In genomic region chr1:240737761-240738265, GRCh38 we compare ENCODE assay signal across 28 cellular contexts.
"Had no signal": no experiment of that assay in that cellular context is flagged by ENCODE, and none has a peak within 500 bp of the region (broad histone marks: within the 10 kb centered on the region; RNA-seq: fewer than 3 reads in every experiment).

No MANE protein-coding gene starts in this region.

- H3K4me1 ChIP-seq: adrenal gland, ascending aorta, breast epithelium, esophagus squamous epithelium, heart right ventricle, testis had no signal

- H3K4me1 Mint-ChIP-seq: activated B cell treated with CpG ODN at 0.5 μM for 24 hours; central memory CD8-positive, alpha-beta T cell; naive B cell; neural crest cell; stimulated activated naive B cell treated with anti-CD40 and anti-IgM and Interleukin-4, amounts not matched to agents 10 μg/mL and 1 μg/mL and 100 μg/mL, for 72 hours; T-helper 17 cell had no signal

- H3K27me3 Mint-ChIP-seq: activated B cell treated with CpG ODN at 0.5 μM for 24 hours; activated naive CD8-positive, alpha-beta T cell; central memory CD8-positive, alpha-beta T cell; stimulated activated naive B cell treated with anti-CD40 and anti-IgM and Interleukin-4, amounts not matched to agents 10 μg/mL and 1 μg/mL and 100 μg/mL, for 72 hours; T-helper 17 cell had no signal

- H3K9me3 ChIP-seq: adrenal gland, ascending aorta, breast epithelium, esophagus squamous epithelium, mucosa of descending colon, testis had no signal

- H3K36me3 Mint-ChIP-seq: activated naive CD8-positive, alpha-beta T cell; naive B cell; stimulated activated naive B cell treated with anti-CD40 and anti-IgM and Interleukin-4, amounts not matched to agents 10 μg/mL and 1 μg/mL and 100 μg/mL, for 72 hours had no signal

- H3K27ac Mint-ChIP-seq: activated B cell treated with CpG ODN at 0.5 μM for 24 hours; activated naive CD8-positive, alpha-beta T cell; activated T-helper 2 cell treated with anti-CD3 and anti-CD28 coated beads, Interferon-gamma antibody, Interleukin-2, Interleukin-4, amounts not matched to agents 10 μg/mL and 5 μg/mL and 100 μg/mL, durations not matched to agents 14 hours and 24 hours and 36 hours; naive B cell; stimulated activated naive B cell treated with anti-CD40 and anti-IgM and Interleukin-4, amounts not matched to agents 10 μg/mL and 1 μg/mL and 100 μg/mL, for 72 hours; T-helper 17 cell had no signal

- H3K4me3 Mint-ChIP-seq: activated B cell treated with CpG ODN at 0.5 μM for 24 hours; activated naive CD8-positive, alpha-beta T cell; activated T-cell treated with anti-CD3 and anti-CD28 coated beads, Interleukin-2, amount 50 U/mL, for 4 hours; central memory CD8-positive, alpha-beta T cell; naive B cell; neural crest cell; stimulated activated naive B cell treated with anti-CD40 and anti-IgM and Interleukin-4, amounts not matched to agents 10 μg/mL and 1 μg/mL and 100 μg/mL, for 72 hours; T-helper 17 cell had no signal

- H3K36me3 ChIP-seq: adrenal gland, ascending aorta, breast epithelium, esophagus squamous epithelium, heart right ventricle had no signal

- ATAC-seq: activated T-cell treated with anti-CD3 and anti-CD28 coated beads, Interleukin-2, amount 50 U/mL, for 4 hours; heart right ventricle; left colon; mucosa of descending colon; sciatic nerve; stimulated activated naive B cell treated with anti-CD40 and anti-IgM and Interleukin-4, amounts not matched to agents 10 μg/mL and 1 μg/mL and 100 μg/mL, for 72 hours; T-helper 17 cell had no signal

- H3K27me3 ChIP-seq: adrenal gland, ascending aorta, breast epithelium, esophagus squamous epithelium, heart right ventricle, testis had no signal

- H3K4me3 ChIP-seq: adrenal gland, ascending aorta, breast epithelium, coronary artery, esophagus squamous epithelium, heart right ventricle, mucosa of descending colon, testis had no signal

- DNase-seq: activated B cell treated with CpG ODN at 0.5 μM for 24 hours; activated CD4-positive, alpha-beta T cell treated with anti-CD3 and anti-CD28 coated beads for 4 hours; activated CD4-positive, alpha-beta T cell treated with anti-CD3 and anti-CD28 coated beads, Interleukin-2, amount 50 U/mL, for 48 hours; activated CD8-positive, alpha-beta memory T cell treated with anti-CD3 and anti-CD28 coated beads, Interleukin-2, amount 50 U/mL, for 48 hours; activated naive CD4-positive, alpha-beta T cell; activated T-cell treated with anti-CD3 and anti-CD28 coated beads, Interleukin-2, amount 50 U/mL, for 4 hours; adrenal gland; esophagus squamous epithelium; heart right ventricle; left colon; mesendoderm; mucosa of descending colon; naive B cell; occipital lobe; stimulated activated CD4-positive, alpha-beta T cell treated with anti-CD3 and anti-CD28 coated beads, Interleukin-2, amount 100 ng/mL, for 48 hours; stimulated activated CD8-positive, alpha-beta memory T cell treated with anti-CD3 and anti-CD28 coated beads, Interleukin-4, amount 100 ng/mL, for 48 hours; stimulated activated naive B cell treated with anti-CD40 and anti-IgM and Interleukin-4, amounts not matched to agents 10 μg/mL and 1 μg/mL and 100 μg/mL, for 72 hours; T-helper 17 cell; testis; trophoblast cell had no signal

- H3K9me3 Mint-ChIP-seq: activated T-cell treated with anti-CD3 and anti-CD28 coated beads, Interleukin-2, amount 50 U/mL, for 4 hours; activated T-helper 2 cell treated with anti-CD3 and anti-CD28 coated beads, Interferon-gamma antibody, Interleukin-2, Interleukin-4, amounts not matched to agents 10 μg/mL and 5 μg/mL and 100 μg/mL, durations not matched to agents 14 hours and 24 hours and 36 hours; central memory CD8-positive, alpha-beta T cell; neural crest cell had no signal

- H3K27ac ChIP-seq: adrenal gland, ascending aorta, breast epithelium, coronary artery, esophagus squamous epithelium, heart right ventricle, testis had no signal
